ENCODE assay signal across 23 cellular contexts in genomic region chr14:106317593-106317992, GRCh38.
DNase-seq lines count a peak whose midpoint lies in the region; ATAC-seq and TF ChIP-seq lines count a peak whose summit lies in the region.
"Had no signal": no experiment of that assay in that cellular context is flagged by ENCODE, and none has a peak within 500 bp of the region (broad histone marks: within the 10 kb centered on the region; RNA-seq: fewer than 3 reads in every experiment).

No MANE protein-coding gene starts in this region.

- H3K9me3 Mint-ChIP-seq in activated CD4-positive, alpha-beta memory T cell treated with anti-CD3 and anti-CD28 coated beads for 36 hours, result peaks cover 4% of the 10 kb centered on the region

- H3K79me2 ChIP-seq in DOHH2 (ENCODE audit: control insufficient read depth, low read length), result no peaks in the 10 kb centered on the region

- H3K27me3 ChIP-seq in BLaER1 treated with 17β-estradiol and CSF1 and Interleukin-3, amounts not matched to agents 10 nM and 100 nM, result no peaks in the 10 kb centered on the region
- no peaks in the 10 kb centered on the region for H3K27me3 ChIP-seq in DOHH2 (ENCODE audit: control insufficient read depth, low read length)
- H3K27me3 ChIP-seq: BE2C had no signal

- intact Hi-C loops in activated CD4-positive, alpha-beta memory T cell treated with anti-CD3 and anti-CD28 coated beads for 36 hours (cut with micrococcal nuclease), result no loop called here

- no peaks in the 10 kb centered on the region for H3K36me3 Mint-ChIP-seq in activated CD4-positive, alpha-beta memory T cell treated with anti-CD3 and anti-CD28 coated beads for 36 hours
- H3K36me3 Mint-ChIP-seq: CD14-positive monocyte; CD4-positive, alpha-beta memory T cell; CD4-positive, CD25-positive, alpha-beta regulatory T cell had no signal

- H3K36me3 ChIP-seq in BLaER1 treated with 17β-estradiol and CSF1 and Interleukin-3, amounts not matched to agents 10 nM and 100 nM, result no peaks in the 10 kb centered on the region
- H3K36me3 ChIP-seq in DOHH2 (ENCODE audit: control insufficient read depth, low read length), result peaks cover 4% of the 10 kb centered on the region; the same call in 1 of the 2 replicates
- H3K36me3 ChIP-seq in KOPT-K1 (ENCODE audit: insufficient read depth, low read length), result no peaks in the 10 kb centered on the region
- H3K36me3 ChIP-seq: BE2C had no signal

- ATAC-seq in GM19467 (IDR thresholded peaks at IDR 0.05; ENCODE audit: unreplicated experiment) (no peak), HG02970 (IDR thresholded peaks at IDR 0.05; ENCODE audit: low FRiP score, unreplicated experiment) (no peak)
- ATAC-seq: GM12878 had no signal

- no peak overlapping the region for H3K27ac Mint-ChIP-seq in activated CD4-positive, alpha-beta memory T cell treated with anti-CD3 and anti-CD28 coated beads for 36 hours
- H3K27ac Mint-ChIP-seq: CD14-positive monocyte; CD4-positive, alpha-beta memory T cell; CD4-positive, CD25-positive, alpha-beta regulatory T cell; CD8-positive, alpha-beta memory T cell had no signal

- no peak overlapping the region for H3K9ac ChIP-seq in BLaER1 treated with 17β-estradiol and CSF1 and Interleukin-3, amounts not matched to agents 10 nM and 100 nM

- peak overlapping the region in 10 of 11 experiments; percentile 16 to 82 (median 66); a peak in 18 of 22 replicates for H3K4me2 ChIP-seq in BLaER1 treated with 17β-estradiol and CSF1 and Interleukin-3, amounts not matched to agents 10 nM and 100 nM
- H3K4me2 ChIP-seq in DOHH2 (ENCODE audit: low read length), result peak overlapping the region; percentile 55

- CTCF ChIA-PET in activated CD4-positive, alpha-beta memory T cell treated with anti-CD3 and anti-CD28 coated beads for 36 hours (lab: Charles Lee), result interaction anchor here (1.0 to 2.9 kb wide), 6 partner anchors 9 to 100 kb away, joined by 3 to 17 read pairs (median 4); no protein-coding TSS in a partner anchor

- no peak for TF ChIP-seq CTCF in DOHH2 (IDR thresholded peaks at IDR 0.05; ENCODE audit: low read depth, low read length, poor library complexity, severe bottlenecking)

- POLR2A ChIA-PET in activated CD4-positive, alpha-beta memory T cell treated with anti-CD3 and anti-CD28 coated beads for 36 hours (lab: Charles Lee), result no interaction called here

- peak overlapping the region in 4 of 11 experiments; percentile 34 to 66 (median 48); a peak in 5 of 22 replicates for H3K27ac ChIP-seq in BLaER1 treated with 17β-estradiol and CSF1 and Interleukin-3, amounts not matched to agents 10 nM and 100 nM
- peak overlapping the region; percentile 70 for H3K27ac ChIP-seq in DOHH2 (ENCODE audit: low read depth, low read length)
- H3K27ac ChIP-seq in KOPT-K1 (ENCODE audit: low read depth, low read length, poor library complexity, severe bottlenecking), result peak overlapping the region; percentile 20

- H3F3A ChIP-seq in DOHH2 (ENCODE audit: control insufficient read depth, insufficient read depth), result 0 out of 2 replicates have a peak, but pooled peaks cover 3% of the 10 kb centered on the region

- no peaks in the 10 kb centered on the region for H4K20me1 ChIP-seq in BLaER1 treated with 17β-estradiol and CSF1 and Interleukin-3, amounts not matched to agents 10 nM and 100 nM
- no peaks in the 10 kb centered on the region for H4K20me1 ChIP-seq in DOHH2 (ENCODE audit: control insufficient read depth, insufficient read depth, low read depth, low read length)

- peaks cover 0 to 15% (median 9%) of the 10 kb centered on the region in 11 experiments; a peak in 10 of 22 replicates for H3K9me3 ChIP-seq in BLaER1 treated with 17β-estradiol and CSF1 and Interleukin-3, amounts not matched to agents 10 nM and 100 nM (replicated peaks in 1 of 11)
- H3K9me3 ChIP-seq in DOHH2 (ENCODE audit: control insufficient read depth, insufficient read depth, low read length) (peaks cover 35% of the 10 kb centered on the region), KOPT-K1 (ENCODE audit: insufficient read depth, low read length, poor library complexity, severe bottlenecking) (peaks cover 4% of the 10 kb centered on the region)
- H3K9me3 ChIP-seq: BE2C had no signal

- no peaks in the 10 kb centered on the region for H3K4me1 Mint-ChIP-seq in activated CD4-positive, alpha-beta memory T cell treated with anti-CD3 and anti-CD28 coated beads for 36 hours (ENCODE audit: low read depth)
- H3K4me1 Mint-ChIP-seq: CD14-positive monocyte; CD4-positive, alpha-beta memory T cell; CD4-positive, CD25-positive, alpha-beta regulatory T cell; CD8-positive, alpha-beta memory T cell had no signal

- no peak overlapping the region for H3K4me3 Mint-ChIP-seq in activated CD4-positive, alpha-beta memory T cell treated with anti-CD3 and anti-CD28 coated beads for 36 hours
- H3K4me3 Mint-ChIP-seq: CD14-positive monocyte; CD4-positive, alpha-beta memory T cell; CD4-positive, CD25-positive, alpha-beta regulatory T cell; CD8-positive, alpha-beta memory T cell had no signal

- peak overlapping the region in 1 of 10 experiments; percentile 27; a peak in 1 of 20 replicates for H3K4me3 ChIP-seq in BLaER1 treated with 17β-estradiol and CSF1 and Interleukin-3, amounts not matched to agents 10 nM and 100 nM
- 0 out of 2 replicates have a peak overlapping the region, but pooled peaks have one; percentile 46 for H3K4me3 ChIP-seq in DOHH2 (ENCODE audit: low read length)
- H3K4me3 ChIP-seq: GM12878 had no signal

- no peak for DNase-seq in dedifferentiated amniotic fluid mesenchymal stem cell (ENCODE audit: extremely low spot score)
- DNase-seq in activated CD4-positive, alpha-beta memory T cell treated with anti-CD3 and anti-CD28 coated beads for 36 hours, result no peak
- DNase-seq: 8988T; ACHN; BE2C; C1 segment of cervical spinal cord; CD4-positive, alpha-beta memory T cell; CD4-positive, CD25-positive, alpha-beta regulatory T cell; CD8-positive, alpha-beta memory T cell; COR-L47; DMS 273 treated with DMSO at 0.1 percent for 48 hours; DMS153; DMS53; DMS79; EL; GDM1 had no signal

- peaks cover 14 to 42% (median 24%) of the 10 kb centered on the region in 10 experiments for H3K4me1 ChIP-seq in BLaER1 treated with 17β-estradiol and CSF1 and Interleukin-3, amounts not matched to agents 10 nM and 100 nM
- H3K4me1 ChIP-seq in DOHH2 (ENCODE audit: control insufficient read depth, low read length), result peaks cover 39% of the 10 kb centered on the region
- H3K4me1 ChIP-seq: BE2C had no signal

- H3K27me3 Mint-ChIP-seq in activated CD4-positive, alpha-beta memory T cell treated with anti-CD3 and anti-CD28 coated beads for 36 hours, result no peaks in the 10 kb centered on the region

- H3K9me2 ChIP-seq in DOHH2 (replicated peaks; ENCODE audit: control insufficient read depth, low read length), result no peaks in the 10 kb centered on the region
